Comparison of ENCODE assay signal across 8 cellular contexts in genomic region chr17:1865252-1866037, GRCh38. TPM values are rescaled to one million over a fixed set of nuclear protein-coding genes. Genes with fewer than 3 reads are reported as not detected.
DNase-seq lines count a peak whose midpoint lies in the region; ATAC-seq and TF ChIP-seq lines count a peak whose summit lies in the region.

No MANE protein-coding gene starts in this region.

- H3K4me3 ChIP-seq in cardiac muscle cell (no peak overlapping the region), fibroblast of pulmonary artery (replicated peaks; ENCODE audit: low read depth, low read length) (no peak overlapping the region)

- intact Hi-C loops in Right ventricle myocardium inferior (cut with DNase I), result loop anchor here (5.0 kb wide), 1 partner anchor 143 kb away; the partner anchor contains the start of gene WDR81

- no peaks in the 10 kb centered on the region for H3K9me3 ChIP-seq in cardiac muscle cell (ENCODE audit: low read depth)

- DNase-seq in cardiac muscle cell (ENCODE audit: low read depth in 1 of 2, low spot score in 1 of 2), result peak; percentile 36 to 49
- DNase-seq in Right ventricle myocardium inferior (ENCODE audit: missing footprints), result no peak
- DNase-seq in NCI-H69 (lab: John Stamatoyannopoulos, UW), result peak; percentile 21
- peak; percentile 40 for DNase-seq in activated CD8-positive, alpha-beta memory T cell treated with anti-CD3 and anti-CD28 coated beads, Interleukin-2, amount 50 U/mL, for 4 hours
- peak; percentile 59 for DNase-seq in fibroblast of pulmonary artery (ENCODE audit: low read depth)
- DNase-seq in stimulated activated CD4-positive, alpha-beta T cell treated with anti-CD3 and anti-CD28 coated beads, Interleukin-12 subunit alpha, Interleukin-12 subunit beta, amount 100 ng/mL, for 4 hours, result peak; percentile 34
- DNase-seq in cerebellum (ENCODE audit: low spot score), result no peak

- H3K27me3 ChIP-seq in cardiac muscle cell, result no peaks in the 10 kb centered on the region

- ATAC-seq in Right ventricle myocardium inferior (no peak), HG03139 (IDR thresholded peaks at IDR 0.05; ENCODE audit: unreplicated experiment) (no peak)

- H3K4me1 ChIP-seq in cardiac muscle cell (ENCODE audit: low read depth), result no peaks in the 10 kb centered on the region

- TF ChIP-seq CTCF in cardiac muscle cell (IDR thresholded peaks at IDR 0.05; ENCODE audit: low read depth, low read length) (peak; percentile 59), fibroblast of pulmonary artery (IDR thresholded peaks at IDR 0.05; ENCODE audit: low read length, missing control alignments) (peak; percentile 61)

- H3K36me3 ChIP-seq in cardiac muscle cell, result peaks cover 1% of the 10 kb centered on the region

- no peak overlapping the region for H3K27ac ChIP-seq in cardiac muscle cell

RNA-seq across cellular contexts. Expression of gene RPA1, which starts 35.6 kb away (rescaled TPM):
- total RNA-seq in cardiac muscle cell (42.5 and 50.0 TPM in 2 replicates), Right ventricle myocardium inferior (56.3 TPM), cerebellum (15.9 TPM)
- 78.9 and 102 TPM in 2 replicates for polyA plus RNA-seq in cardiac muscle cell

RNA-seq across cellular contexts. Expression of gene SMYD4, which starts 35.7 kb away (rescaled TPM):
- total RNA-seq in cardiac muscle cell, result 7.7 and 19.2 TPM in 2 replicates
- polyA plus RNA-seq in cardiac muscle cell, result 14.4 and 24.2 TPM in 2 replicates
- total RNA-seq in Right ventricle myocardium inferior, result 9.9 TPM
- total RNA-seq in cerebellum, result 12.3 TPM

Comparison
In these comparisons a context has a peak if more than half of its experiments do, and no peak if none do; other contexts are left out.
1. DNase-seq: peak in cardiac muscle cell (2 of 2), NCI-H69 (single experiment), activated CD8-positive, alpha-beta memory T cell treated with anti-CD3 and anti-CD28 coated beads, Interleukin-2, amount 50 U/mL, for 4 hours (single experiment), fibroblast of pulmonary artery (single experiment) and stimulated activated CD4-positive, alpha-beta T cell treated with anti-CD3 and anti-CD28 coated beads, Interleukin-12 subunit alpha, Interleukin-12 subunit beta, amount 100 ng/mL, for 4 hours (single experiment); none in Right ventricle myocardium inferior (single experiment) and cerebellum (single experiment).